Comparison of ENCODE assay signal across 9 cellular contexts in genomic region chr2:159118115-159118858, GRCh38.
DNase-seq lines count a peak whose midpoint lies in the region; ATAC-seq and TF ChIP-seq lines count a peak whose summit lies in the region.
"Had no signal": no experiment of that assay in that cellular context is flagged by ENCODE, and none has a peak within 500 bp of the region (broad histone marks: within the 10 kb centered on the region; RNA-seq: fewer than 3 reads in every experiment).

No MANE protein-coding gene starts in this region.

- H3K4me1 Mint-ChIP-seq in CD4-positive, alpha-beta memory T cell: peaks cover 0 to 8% (median 5%) of the 10 kb centered on the region in 4 donors
- H3K4me1 Mint-ChIP-seq in activated CD4-positive, alpha-beta memory T cell treated with anti-CD3 and anti-CD28 coated beads, Interleukin-2, amount 10 ng/mL, durations not matched to agents 7 days and 5 days: peaks cover 2% of the 10 kb centered on the region
- peaks cover 6 to 16% of the 10 kb centered on the region in 2 donors for H3K4me1 Mint-ChIP-seq in effector memory CD8-positive, alpha-beta T cell (ENCODE audit: low read depth in 2 of 2)
- peaks cover 39% of the 10 kb centered on the region for H3K4me1 Mint-ChIP-seq in mesothelial cell of epicardium

- no peaks in the 10 kb centered on the region for H3K36me3 ChIP-seq in CD4-positive, alpha-beta memory T cell (ENCODE audit: insufficient read depth, low read length)

- H3K27me3 ChIP-seq in CD4-positive, alpha-beta memory T cell (ENCODE audit: insufficient read depth, low read length): peaks cover 5% of the 10 kb centered on the region

- intact Hi-C loops in CD4-positive, alpha-beta memory T cell (cut with micrococcal nuclease): loop anchor here (1.0 kb wide), 4 partner anchors 217 to 1094 kb away; partner anchors contain the start of gene MARCHF7

- no peak overlapping the region for H3K27ac ChIP-seq in CD4-positive, alpha-beta memory T cell (ENCODE audit: low read depth, low read length)

- no peak overlapping the region for H3K27ac Mint-ChIP-seq in CD4-positive, alpha-beta memory T cell
- H3K27ac Mint-ChIP-seq in activated CD4-positive, alpha-beta memory T cell treated with anti-CD3 and anti-CD28 coated beads, Interleukin-2, amount 10 ng/mL, durations not matched to agents 7 days and 5 days: no peak overlapping the region
- no peak overlapping the region for H3K27ac Mint-ChIP-seq in effector memory CD8-positive, alpha-beta T cell
- H3K27ac Mint-ChIP-seq in mesothelial cell of epicardium: peak overlapping the region; percentile 84
- H3K27ac Mint-ChIP-seq: activated naive CD4-positive, alpha-beta T cell treated with anti-CD3 and anti-CD28 coated beads, Interleukin-2, amount 50 U/mL, for 24 hours had no signal

- DNase-seq in CD4-positive, alpha-beta memory T cell: peak; percentile 54 to 63 (median 62)
- DNase-seq in NCI-H748 treated with DMSO at 0.1 percent for 48 hours (lab: John Stamatoyannopoulos, UW): peak; percentile 78
- DNase-seq in activated CD4-positive, alpha-beta memory T cell treated with anti-CD3 and anti-CD28 coated beads, Interleukin-2, amount 10 ng/mL, durations not matched to agents 7 days and 5 days: peak; percentile 75
- DNase-seq in effector memory CD8-positive, alpha-beta T cell: peak; percentile 75 to 80 (median 76)
- DNase-seq in mesothelial cell of epicardium (ENCODE audit: low spot score in 2 of 2, unreplicated experiment in 2 of 2): peak; percentile 72 to 95
- peak; percentile 65 for DNase-seq in stimulated activated CD8-positive, alpha-beta memory T cell treated with anti-CD3 and anti-CD28 coated beads, Interleukin-4, amount 100 ng/mL, for 24 hours (ENCODE audit: low read depth)

- CTCF ChIA-PET in CD4-positive, alpha-beta memory T cell (lab: Charles Lee; ENCODE audit: partially characterized antibody): interaction anchor here (0.5 to 7.2 kb wide), 40 partner anchors 8 to 1094 kb away, joined by 3 to 106 read pairs (median 4); no protein-coding TSS in a partner anchor
- CTCF ChIA-PET in activated CD4-positive, alpha-beta memory T cell treated with anti-CD3 and anti-CD28 coated beads, Interleukin-2, amount 10 ng/mL, durations not matched to agents 7 days and 5 days (lab: Charles Lee): interaction anchor here (0.5 to 4.8 kb wide), 39 partner anchors 9 to 904 kb away, joined by 3 to 74 read pairs (median 4); partner anchors contain the start of gene MARCHF7

- peak; percentile 93 for ATAC-seq in GM19351 (IDR thresholded peaks at IDR 0.05; ENCODE audit: unreplicated experiment)
- ATAC-seq in HG03442 (IDR thresholded peaks at IDR 0.05; ENCODE audit: unreplicated experiment): peak; percentile 93
- ATAC-seq in effector memory CD8-positive, alpha-beta T cell (replicated peaks): peak; percentile 92

- H3K4me1 ChIP-seq in CD4-positive, alpha-beta memory T cell (ENCODE audit: insufficient read depth, low read length): no peaks in the 10 kb centered on the region

- peak; percentile 92 for TF ChIP-seq CTCF in mesothelial cell of epicardium (IDR thresholded peaks at IDR 0.05; ENCODE audit: unreplicated experiment)

- POLR2A ChIA-PET in CD4-positive, alpha-beta memory T cell (lab: Charles Lee; ENCODE audit: partially characterized antibody): interaction anchor here (0.8 kb wide), 1 partner anchor 32 kb away, joined by 3 read pairs; no protein-coding TSS in a partner anchor
- POLR2A ChIA-PET in activated CD4-positive, alpha-beta memory T cell treated with anti-CD3 and anti-CD28 coated beads, Interleukin-2, amount 10 ng/mL, durations not matched to agents 7 days and 5 days (lab: Charles Lee): no interaction called here

- H3K9me3 Mint-ChIP-seq in CD4-positive, alpha-beta memory T cell: peaks cover 0 to 4% (median 0%) of the 10 kb centered on the region in 8 donors
- no peaks in the 10 kb centered on the region for H3K9me3 Mint-ChIP-seq in activated CD4-positive, alpha-beta memory T cell treated with anti-CD3 and anti-CD28 coated beads, Interleukin-2, amount 10 ng/mL, durations not matched to agents 7 days and 5 days
- H3K9me3 Mint-ChIP-seq in effector memory CD8-positive, alpha-beta T cell: no peaks in the 10 kb centered on the region
- no peaks in the 10 kb centered on the region for H3K9me3 Mint-ChIP-seq in mesothelial cell of epicardium
- H3K9me3 Mint-ChIP-seq: activated naive CD4-positive, alpha-beta T cell treated with anti-CD3 and anti-CD28 coated beads, Interleukin-2, amount 50 U/mL, for 24 hours had no signal

- no peak overlapping the region for H3K4me3 ChIP-seq in CD4-positive, alpha-beta memory T cell (ENCODE audit: low read length in 2 of 2)

- no peaks in the 10 kb centered on the region for H3K9me3 ChIP-seq in CD4-positive, alpha-beta memory T cell (ENCODE audit: control insufficient read depth in 1 of 2, low read length in 2 of 2)

- H3K27me3 Mint-ChIP-seq in CD4-positive, alpha-beta memory T cell: peaks cover 0 to 3% of the 10 kb centered on the region in 2 donors
- H3K27me3 Mint-ChIP-seq in activated CD4-positive, alpha-beta memory T cell treated with anti-CD3 and anti-CD28 coated beads, Interleukin-2, amount 10 ng/mL, durations not matched to agents 7 days and 5 days: no peaks in the 10 kb centered on the region
- H3K27me3 Mint-ChIP-seq in effector memory CD8-positive, alpha-beta T cell: peaks cover 7% of the 10 kb centered on the region in 2 donors
- H3K27me3 Mint-ChIP-seq in mesothelial cell of epicardium (ENCODE audit: low read depth): no peaks in the 10 kb centered on the region
- H3K27me3 Mint-ChIP-seq: activated naive CD4-positive, alpha-beta T cell treated with anti-CD3 and anti-CD28 coated beads, Interleukin-2, amount 50 U/mL, for 24 hours had no signal

- H3K36me3 Mint-ChIP-seq in CD4-positive, alpha-beta memory T cell: no peaks in the 10 kb centered on the region
- H3K36me3 Mint-ChIP-seq in activated CD4-positive, alpha-beta memory T cell treated with anti-CD3 and anti-CD28 coated beads, Interleukin-2, amount 10 ng/mL, durations not matched to agents 7 days and 5 days (ENCODE audit: low read depth): no peaks in the 10 kb centered on the region
- H3K36me3 Mint-ChIP-seq in effector memory CD8-positive, alpha-beta T cell (ENCODE audit: insufficient read depth): no peaks in the 10 kb centered on the region
- peaks cover 28% of the 10 kb centered on the region for H3K36me3 Mint-ChIP-seq in mesothelial cell of epicardium
- H3K36me3 Mint-ChIP-seq: activated naive CD4-positive, alpha-beta T cell treated with anti-CD3 and anti-CD28 coated beads, Interleukin-2, amount 50 U/mL, for 24 hours had no signal

- H3K4me3 Mint-ChIP-seq in CD4-positive, alpha-beta memory T cell: no peak overlapping the region
- no peak overlapping the region for H3K4me3 Mint-ChIP-seq in activated CD4-positive, alpha-beta memory T cell treated with anti-CD3 and anti-CD28 coated beads, Interleukin-2, amount 10 ng/mL, durations not matched to agents 7 days and 5 days
- H3K4me3 Mint-ChIP-seq in effector memory CD8-positive, alpha-beta T cell: no peak overlapping the region
- no peak overlapping the region for H3K4me3 Mint-ChIP-seq in mesothelial cell of epicardium
- H3K4me3 Mint-ChIP-seq: activated naive CD4-positive, alpha-beta T cell treated with anti-CD3 and anti-CD28 coated beads, Interleukin-2, amount 50 U/mL, for 24 hours had no signal
